ENCODE assay signal across 8 cellular contexts in genomic region chr14:99480856-99481744, GRCh38. TPM values are rescaled to one million over a fixed set of nuclear protein-coding genes. Genes with fewer than 3 reads are reported as not detected.
DNase-seq lines count a peak whose midpoint lies in the region; ATAC-seq and TF ChIP-seq lines count a peak whose summit lies in the region.

CCNK (plus strand) TSS chr14:99481409; CDS start chr14:99492678, 11,269 bp downstream.
SETD3 (minus strand) TSS chr14:99480859; CDS start chr14:99465805, 15,054 bp downstream.

- H3K4me3 Mint-ChIP-seq in activated T-cell treated with anti-CD3 and anti-CD28 coated beads, Interleukin-2, amount 50 U/mL, for 24 hours: peak within 1 kb of the TSS; percentile 98

- in situ Hi-C loops in KBM-7 (cut with MboI; ENCODE audit: low pct_unique_long_range_greater_than_20kb, low sequenced_read_pairs): no loop called here

- H3K36me3 Mint-ChIP-seq in activated T-cell treated with anti-CD3 and anti-CD28 coated beads, Interleukin-2, amount 50 U/mL, for 24 hours (ENCODE audit: low read depth): peaks cover 18% of the 10 kb centered on the region

- H3K27me3 Mint-ChIP-seq in activated T-cell treated with anti-CD3 and anti-CD28 coated beads, Interleukin-2, amount 50 U/mL, for 24 hours: no peaks in the 10 kb centered on the region

- H3K4me3 ChIP-seq in epithelial cell of proximal tubule (ENCODE audit: low read depth, low read length): peak within 1 kb of the TSS; percentile 95

- H3K27ac Mint-ChIP-seq in activated T-cell treated with anti-CD3 and anti-CD28 coated beads, Interleukin-2, amount 50 U/mL, for 24 hours: peak within 1 kb of the TSS; percentile 99

- ATAC-seq in GM21717 (IDR thresholded peaks at IDR 0.05; ENCODE audit: unreplicated experiment): peak; percentile 90

- H3K9me3 Mint-ChIP-seq in activated T-cell treated with anti-CD3 and anti-CD28 coated beads, Interleukin-2, amount 50 U/mL, for 24 hours: no peaks in the 10 kb centered on the region

- H3K4me1 Mint-ChIP-seq in activated T-cell treated with anti-CD3 and anti-CD28 coated beads, Interleukin-2, amount 50 U/mL, for 24 hours (ENCODE audit: low read depth): peaks cover 62% of the 10 kb centered on the region

- no peak for TF ChIP-seq CTCF in epithelial cell of proximal tubule (conservative IDR thresholded peaks at IDR 0.05; ENCODE audit: low read depth, low read length)

- DNase-seq in DMS153 treated with DMSO at 0.1 percent for 48 hours (lab: John Stamatoyannopoulos, UW; ENCODE audit: unreplicated experiment) (peak; percentile 83), KBM-7 (peak; percentile 100), epithelial cell of proximal tubule (ENCODE audit: low read depth) (peak; percentile 93), mucosa of gallbladder (ENCODE audit: low spot score) (peak; percentile 100)
- DNase-seq in activated T-cell treated with anti-CD3 and anti-CD28 coated beads, Interleukin-2, amount 50 U/mL, for 24 hours: peak; percentile 100
- peak; percentile 100 for DNase-seq in stimulated activated CD8-positive, alpha-beta memory T cell treated with anti-CD3 and anti-CD28 coated beads, Interleukin-4, amount 100 ng/mL, for 4 hours (ENCODE audit: low read depth in 2 of 2, low spot score in 1 of 2)

TF ChIP-seq in PFSK-1, 5 proteins besides CTCF, POLR2A, EP300 and RAD21:
- TF ChIP-seq POLR2AphosphoS5 (IDR thresholded peaks at IDR 0.05; ENCODE audit: low read depth, low read length) (peak; percentile 72; the same call in 1 of the 2 replicates), TAF1 (IDR thresholded peaks at IDR 0.05; ENCODE audit: borderline replicate concordance, insufficient read depth, low read length) (peak; percentile 69; the same call in 1 of the 2 replicates), FOXP2 (optimal IDR thresholded peaks at IDR 0.05; ENCODE audit: borderline replicate concordance, extremely low read depth, extremely low read length, insufficient read depth) (no peak)

RNA-seq across cellular contexts. Expression of gene CCNK, which starts in this region (rescaled TPM):
- 18.4 TPM for polyA plus RNA-seq in PFSK-1 (2012; ENCODE audit: insufficient read length, low read depth)
- 8.4 and 11.3 TPM in 2 replicates for total RNA-seq in epithelial cell of proximal tubule
- 45.5 TPM for total RNA-seq in mucosa of gallbladder

RNA-seq across cellular contexts. Expression of gene SETD3, which starts in this region (rescaled TPM):
- 24.4 TPM for polyA plus RNA-seq in PFSK-1 (2012; ENCODE audit: insufficient read length, low read depth)
- total RNA-seq in epithelial cell of proximal tubule (44.3 and 48.5 TPM in 2 replicates), mucosa of gallbladder (68.9 TPM)

Comparison
In these comparisons a context has a peak if more than half of its experiments do, and no peak if none do; other contexts are left out.
1. Peak in every context shown above with its lines: DNase-seq, ATAC-seq and H3K4me3 ChIP-seq.